23 cellular contexts compared by ENCODE assay signal in genomic region chr3:123331651-123332050, GRCh38.
DNase-seq lines count a peak whose midpoint lies in the region; ATAC-seq and TF ChIP-seq lines count a peak whose summit lies in the region.
"Had no signal": no experiment of that assay in that cellular context is flagged by ENCODE, and none has a peak within 500 bp of the region (broad histone marks: within the 10 kb centered on the region; RNA-seq: fewer than 3 reads in every experiment).

No MANE protein-coding gene starts in this region.

- H3K23ac ChIP-seq in neuronal stem cell (ENCODE audit: low read depth, low read length, poor library complexity), result no peak overlapping the region

- no peak overlapping the region for H2AFZ ChIP-seq in neuronal stem cell (ENCODE audit: low read length)

- H3K4ac ChIP-seq in neuronal stem cell (ENCODE audit: low read length), result no peak overlapping the region

- H2BK12ac ChIP-seq in neuronal stem cell (ENCODE audit: low read length), result no peak overlapping the region

- H3K18ac ChIP-seq in neuronal stem cell (ENCODE audit: low read length), result no peak overlapping the region

- no peak for TF ChIP-seq CTCF in ascending aorta (IDR thresholded peaks at IDR 0.05)

- no peaks in the 10 kb centered on the region for H3K79me1 ChIP-seq in neuronal stem cell (ENCODE audit: low read depth, low read length)

- H3K27ac ChIP-seq in ascending aorta (peak overlapping the region; percentile 86), esophagus (ENCODE audit: low read depth in 2 of 2, low read length in 1 of 2) (peak overlapping the region; percentile 52 to 62), neuronal stem cell (replicated peaks; ENCODE audit: low read length) (no peak overlapping the region), subcutaneous abdominal adipose tissue (ENCODE audit: low read depth, low read length) (peak overlapping the region; percentile 59)
- H3K27ac ChIP-seq: C4-2B, KMS-11 had no signal

- H3K9me3 ChIP-seq in ascending aorta, result no peaks in the 10 kb centered on the region
- no peaks in the 10 kb centered on the region for H3K9me3 ChIP-seq in esophagus (ENCODE audit: control insufficient read depth in 2 of 2, insufficient read depth in 1 of 2, low read depth in 1 of 2, low read length in 1 of 2)
- H3K9me3 ChIP-seq in neuronal stem cell (replicated peaks in 1 of 2; ENCODE audit: control insufficient read depth in 2 of 2, insufficient read depth in 1 of 2, low read depth in 1 of 2, low read length in 2 of 2), result peaks cover 0 to 2% of the 10 kb centered on the region in 2 donors
- no peaks in the 10 kb centered on the region for H3K9me3 ChIP-seq in subcutaneous abdominal adipose tissue (ENCODE audit: control insufficient read depth in 5 of 5, low read length in 5 of 5)

- H3K4me3 ChIP-seq in ascending aorta (no peak overlapping the region), esophagus (ENCODE audit: low read depth in 1 of 2, low read length in 2 of 2) (no peak overlapping the region), neuronal stem cell (ENCODE audit: low read length in 2 of 2) (no peak overlapping the region), subcutaneous abdominal adipose tissue (ENCODE audit: low read depth in 1 of 5, low read length in 5 of 5) (no peak overlapping the region)
- H3K4me3 ChIP-seq: dorsolateral prefrontal cortex, smooth muscle cell had no signal

- H2BK120ac ChIP-seq in neuronal stem cell (ENCODE audit: low read depth, low read length), result no peak overlapping the region

- H3K14ac ChIP-seq in neuronal stem cell (ENCODE audit: low read length), result no peak overlapping the region

- peaks cover 14 to 73% of the 10 kb centered on the region in 2 donors for H3K4me1 ChIP-seq in ascending aorta
- peaks cover 0 to 3% of the 10 kb centered on the region in 2 donors for H3K4me1 ChIP-seq in esophagus (ENCODE audit: control insufficient read depth in 2 of 2, insufficient read depth in 2 of 2, low read length in 1 of 2)
- no peaks in the 10 kb centered on the region for H3K4me1 ChIP-seq in neuronal stem cell (ENCODE audit: control insufficient read depth in 2 of 2, insufficient read depth in 1 of 2, low read depth in 1 of 2, low read length in 2 of 2)
- peaks cover 2 to 45% (median 26%) of the 10 kb centered on the region in 5 donors for H3K4me1 ChIP-seq in subcutaneous abdominal adipose tissue (ENCODE audit: control insufficient read depth in 5 of 5, insufficient read depth in 5 of 5, low read length in 5 of 5)

- no peak overlapping the region for H4K8ac ChIP-seq in neuronal stem cell (ENCODE audit: low read depth, low read length)

- H2AK5ac ChIP-seq in neuronal stem cell (ENCODE audit: low read depth, low read length), result no peak overlapping the region

- H3K4me2 ChIP-seq in neuronal stem cell (ENCODE audit: insufficient read depth, low read length, poor library complexity, severe bottlenecking), result no peak overlapping the region
- H3K4me2 ChIP-seq: KMS-11 had no signal

- H2BK5ac ChIP-seq in neuronal stem cell (ENCODE audit: low read length), result peak overlapping the region; percentile 54

- H4K91ac ChIP-seq in neuronal stem cell (ENCODE audit: low read depth, low read length, poor library complexity), result no peak overlapping the region

- WGBS in esophagus, 2 donors, result 83 to 88% methylated on average over 9 of the region's 9 CpGs
- no CpG with 5 or more reads among the region's 9 CpGs for WGBS in neuronal stem cell (ENCODE audit: extremely low coverage in 2 of 2, insufficient read length in 2 of 2, insufficient replicate concordance in 1 of 2), 2 donors

- no peak overlapping the region for H3K9ac ChIP-seq in neuronal stem cell (ENCODE audit: low read depth, low read length, poor library complexity)
- H3K9ac ChIP-seq in subcutaneous abdominal adipose tissue (ENCODE audit: low read length in 5 of 5), result no peak overlapping the region
- H3K9ac ChIP-seq: KMS-11 had no signal

- no peak overlapping the region for H2BK15ac ChIP-seq in neuronal stem cell (ENCODE audit: low read length)

- DNase-seq in ascending aorta (ENCODE audit: low spot score in 2 of 2), result no peak
- DNase-seq in neuronal stem cell (ENCODE audit: low spot score), result no peak
- no peak for DNase-seq in H4 (ENCODE audit: low spot score)
- no peak for DNase-seq in activated CD4-positive, alpha-beta T cell treated with anti-CD3 and anti-CD28 coated beads for 4 hours
- DNase-seq: activated CD4-positive, alpha-beta memory T cell treated with anti-CD3 and anti-CD28 coated beads for 36 hours; activated CD8-positive, alpha-beta memory T cell treated with anti-CD3 and anti-CD28 coated beads, Interleukin-2, amount 50 U/mL, for 4 hours; activated naive CD4-positive, alpha-beta T cell treated with anti-CD3 and anti-CD28 coated beads, Interleukin-2, amount 50 U/mL, for 16 hours; amniotic stem cell; Calu3; glutamatergic neuron; HCEC 1CT; NCI-H1436; NCI-H2107; stimulated activated CD4-positive, alpha-beta T cell treated with anti-CD3 and anti-CD28 coated beads, Interleukin-2, amount 100 ng/mL, for 24 hours had no signal

- ATAC-seq in HG02938 (IDR thresholded peaks at IDR 0.05; ENCODE audit: unreplicated experiment), result no peak
- ATAC-seq: activated CD4-positive, CD25-positive, alpha-beta regulatory T cell treated with anti-CD3 and anti-CD28 coated beads, Interleukin-2, amount 50 U/mL, for 24 hours; activated T-helper 17 cell treated with anti-CD3 and anti-CD28 coated beads, Interleukin-2, amount 50 U/mL, for 72 hours had no signal

- intact Hi-C loops in ascending aorta (cut with DNase I), result loop anchor here (2.0 kb wide), 1 partner anchor 41 kb away; no protein-coding TSS in a partner anchor

- no peaks in the 10 kb centered on the region for H3K27me3 ChIP-seq in ascending aorta
- H3K27me3 ChIP-seq in esophagus (ENCODE audit: control insufficient read depth in 1 of 2, insufficient read depth in 2 of 2, low read length in 2 of 2), result no peaks in the 10 kb centered on the region
- H3K27me3 ChIP-seq in neuronal stem cell (ENCODE audit: control insufficient read depth in 3 of 3, insufficient read depth in 3 of 3, low read depth in 1 of 3, low read length in 3 of 3), result peaks cover 0 to 15% (median 2%) of the 10 kb centered on the region in 3 experiments
- H3K27me3 ChIP-seq in subcutaneous abdominal adipose tissue (ENCODE audit: control insufficient read depth in 5 of 5, insufficient read depth in 4 of 5, low read length in 5 of 5), result no peaks in the 10 kb centered on the region
- H3K27me3 ChIP-seq: dorsolateral prefrontal cortex had no signal

- H3K36me3 ChIP-seq in ascending aorta (peaks cover 0 to 4% of the 10 kb centered on the region in 2 donors), esophagus (ENCODE audit: control insufficient read depth in 2 of 2, insufficient read depth in 2 of 2, low read length in 1 of 2) (no peaks in the 10 kb centered on the region), neuronal stem cell (replicated peaks in 1 of 2; ENCODE audit: control insufficient read depth in 2 of 2, insufficient read depth in 2 of 2, low read length in 2 of 2) (no peaks in the 10 kb centered on the region), subcutaneous abdominal adipose tissue (ENCODE audit: control insufficient read depth in 5 of 5, insufficient read depth in 5 of 5, low read length in 5 of 5) (peaks cover 0 to 10% (median 3%) of the 10 kb centered on the region in 5 donors)
